ENCODE assay signal across 23 cellular contexts in genomic region chr10:124345521-124345920, GRCh38.
DNase-seq lines count a peak whose midpoint lies in the region; TF ChIP-seq lines count a peak whose summit lies in the region.
"Had no signal": no experiment of that assay in that cellular context is flagged by ENCODE, and none has a peak within 500 bp of the region (broad histone marks: within the 10 kb centered on the region; RNA-seq: fewer than 3 reads in every experiment).

No MANE protein-coding gene starts in this region.

- H3K4me1 ChIP-seq in neuronal stem cell (ENCODE audit: control insufficient read depth in 2 of 2, insufficient read depth in 1 of 2, low read depth in 1 of 2, low read length in 2 of 2), result no peaks in the 10 kb centered on the region
- H3K4me1 ChIP-seq: Caco-2 had no signal

- H3K9ac ChIP-seq in neuronal stem cell (ENCODE audit: low read depth, low read length, poor library complexity), result no peak overlapping the region
- H3K9ac ChIP-seq: KMS-11 had no signal

- no peak for TF ChIP-seq CTCF in coronary artery (IDR thresholded peaks at IDR 0.05)

- H2AK5ac ChIP-seq in neuronal stem cell (ENCODE audit: low read depth, low read length), result peak overlapping the region; percentile 80

- no peak overlapping the region for H4K91ac ChIP-seq in neuronal stem cell (ENCODE audit: low read depth, low read length, poor library complexity)

- H3K4me3 ChIP-seq in coronary artery, result no peak overlapping the region
- H3K4me3 ChIP-seq in neuronal stem cell (ENCODE audit: low read length in 2 of 2), result no peak overlapping the region

- H3K14ac ChIP-seq in neuronal stem cell (ENCODE audit: low read length), result no peak overlapping the region

- H2BK5ac ChIP-seq in neuronal stem cell (ENCODE audit: low read length), result no peak overlapping the region

- H2BK15ac ChIP-seq in neuronal stem cell (ENCODE audit: low read length), result no peak overlapping the region

- H3K27ac ChIP-seq in coronary artery (no peak overlapping the region), neuronal stem cell (replicated peaks; ENCODE audit: low read length) (no peak overlapping the region)
- H3K27ac ChIP-seq: HL-60, KMS-11 had no signal

- no peaks in the 10 kb centered on the region for H3K9me3 ChIP-seq in neuronal stem cell (replicated peaks in 1 of 2; ENCODE audit: control insufficient read depth in 2 of 2, insufficient read depth in 1 of 2, low read depth in 1 of 2, low read length in 2 of 2)
- H3K9me3 ChIP-seq: Caco-2 had no signal

- H4K8ac ChIP-seq in neuronal stem cell (ENCODE audit: low read depth, low read length), result no peak overlapping the region

- no peak overlapping the region for H3K4me2 ChIP-seq in neuronal stem cell (ENCODE audit: insufficient read depth, low read length, poor library complexity, severe bottlenecking)
- H3K4me2 ChIP-seq: KMS-11 had no signal

- peak overlapping the region; percentile 18 for H3K18ac ChIP-seq in neuronal stem cell (ENCODE audit: low read length)

- WGBS in neuronal stem cell (ENCODE audit: extremely low coverage in 2 of 2, insufficient read length in 2 of 2, insufficient replicate concordance in 1 of 2), 2 donors, result no CpG with 5 or more reads among the region's 8 CpGs

- H2BK12ac ChIP-seq in neuronal stem cell (ENCODE audit: low read length), result no peak overlapping the region

- H3K36me3 ChIP-seq in neuronal stem cell (replicated peaks in 1 of 2; ENCODE audit: control insufficient read depth in 2 of 2, insufficient read depth in 2 of 2, low read length in 2 of 2), result no peaks in the 10 kb centered on the region

- H3K27me3 ChIP-seq in neuronal stem cell (ENCODE audit: control insufficient read depth in 3 of 3, insufficient read depth in 3 of 3, low read depth in 1 of 3, low read length in 3 of 3), result peaks cover 0 to 24% (median 0%) of the 10 kb centered on the region in 3 experiments

- peak; percentile 53 for DNase-seq in activated effector memory CD4-positive, alpha-beta T cell treated with anti-CD3 and anti-CD28 coated beads, Interleukin-2, amount 50 U/mL, for 16 hours
- no peak for DNase-seq in activated effector memory CD4-positive, alpha-beta T cell treated with Interleukin-2 at 50 U/mL for 16 hours
- peak; percentile 67 for DNase-seq in coronary artery (ENCODE audit: low spot score)
- DNase-seq in neuronal stem cell (ENCODE audit: low spot score), result no peak
- DNase-seq in activated CD4-positive, alpha-beta T cell treated with anti-CD3 and anti-CD28 coated beads, Interleukin-2, amount 50 U/mL, for 1 hour, result no peak
- no peak for DNase-seq in activated naive CD4-positive, alpha-beta T cell treated with Interleukin-2 at 50 U/mL for 16 hours
- no peak for DNase-seq in 8988T
- DNase-seq: C1 segment of cervical spinal cord; CD8-positive, alpha-beta T cell; DMS79; EL; GDM1; NCI-H1092; NCI-H1417 treated with DMSO at 0.1 percent for 48 hours; NCI-H1694 treated with DMSO at 0.1 percent for 48 hours; NCI-H2081; NCI-H2227 treated with DMSO at 0.1 percent for 48 hours; NCI-H526 treated with DMSO at 0.1 percent for 48 hours; RPMI8226; SHP77 had no signal

- H3K23ac ChIP-seq in neuronal stem cell (ENCODE audit: low read depth, low read length, poor library complexity), result no peak overlapping the region

- no peak overlapping the region for H3K4ac ChIP-seq in neuronal stem cell (ENCODE audit: low read length)

- no peak overlapping the region for H2AFZ ChIP-seq in neuronal stem cell (ENCODE audit: low read length)

- no peaks in the 10 kb centered on the region for H3K79me1 ChIP-seq in neuronal stem cell (ENCODE audit: low read depth, low read length)

- H2BK120ac ChIP-seq in neuronal stem cell (ENCODE audit: low read depth, low read length), result no peak overlapping the region

Comparison
In these comparisons a context has a peak if more than half of its experiments do, and no peak if none do; other contexts are left out.
1. DNase-seq: peak in activated effector memory CD4-positive, alpha-beta T cell treated with anti-CD3 and anti-CD28 coated beads, Interleukin-2, amount 50 U/mL, for 16 hours (single experiment) and coronary artery (single experiment); none in activated effector memory CD4-positive, alpha-beta T cell treated with Interleukin-2 at 50 U/mL for 16 hours (single experiment), neuronal stem cell (single experiment), activated CD4-positive, alpha-beta T cell treated with anti-CD3 and anti-CD28 coated beads, Interleukin-2, amount 50 U/mL, for 1 hour (single experiment), activated naive CD4-positive, alpha-beta T cell treated with Interleukin-2 at 50 U/mL for 16 hours (single experiment) and 8988T (single experiment).